1 cellular context compared by ENCODE assay signal in genomic region chr18:62875320-62875719, GRCh38.
TF ChIP-seq lines count a peak whose summit lies in the region.

No MANE protein-coding gene starts in this region.

TF ChIP-seq in WTC11, 78 proteins besides CTCF, POLR2A, EP300 and RAD21 (continued from another document):
- no peak for TF ChIP-seq ZNF532 (CRISPR knock-in tag; IDR thresholded peaks at IDR 0.05; ENCODE audit: borderline replicate concordance)
- no peak for TF ChIP-seq AFF4 (CRISPR knock-in tag; IDR thresholded peaks at IDR 0.05; ENCODE audit: borderline replicate concordance)
- TF ChIP-seq ZBTB21 (CRISPR knock-in tag; IDR thresholded peaks at IDR 0.05; ENCODE audit: borderline replicate concordance), result no peak
- TF ChIP-seq RELA (CRISPR knock-in tag; IDR thresholded peaks at IDR 0.05; ENCODE audit: borderline replicate concordance), result no peak
- no peak for TF ChIP-seq AR (CRISPR knock-in tag; IDR thresholded peaks at IDR 0.05)
- TF ChIP-seq RORB (CRISPR knock-in tag; IDR thresholded peaks at IDR 0.05), result no peak
- no peak for TF ChIP-seq FOXP1 (CRISPR knock-in tag; IDR thresholded peaks at IDR 0.05; ENCODE audit: borderline replicate concordance)
